Comparison of ENCODE assay signal across 16 cellular contexts in genomic region chr1:226816585-226816984, GRCh38. TPM values are rescaled to one million over a fixed set of nuclear protein-coding genes. Genes with fewer than 3 reads are reported as not detected.
DNase-seq lines count a peak whose midpoint lies in the region; ATAC-seq and TF ChIP-seq lines count a peak whose summit lies in the region.
"Had no signal": no experiment of that assay in that cellular context is flagged by ENCODE, and none has a peak within 500 bp of the region (broad histone marks: within the 10 kb centered on the region; RNA-seq: fewer than 3 reads in every experiment).

No MANE protein-coding gene starts in this region.

- H3K36me3 Mint-ChIP-seq in mesothelial cell of epicardium, result no peaks in the 10 kb centered on the region

- H3K4me3 ChIP-seq in astrocyte of the cerebellum (ENCODE audit: low read depth, low read length), result no peak overlapping the region
- H3K4me3 ChIP-seq: suprapubic skin had no signal

- H3K27ac Mint-ChIP-seq in mesothelial cell of epicardium, result no peak overlapping the region

- H3K9me3 Mint-ChIP-seq in mesothelial cell of epicardium, result peaks cover 4% of the 10 kb centered on the region

- no peak overlapping the region for H3K4me3 Mint-ChIP-seq in mesothelial cell of epicardium

- peaks cover 41% of the 10 kb centered on the region for H3K4me1 Mint-ChIP-seq in mesothelial cell of epicardium

- peak; percentile 77 for DNase-seq in ACHN
- peak; percentile 76 for DNase-seq in HS-5 (ENCODE audit: low read depth)
- DNase-seq in astrocyte of the cerebellum (ENCODE audit: low read depth), result peak; percentile 78
- peak; percentile 96 for DNase-seq in kidney glomerular epithelial cell (lab: John Stamatoyannopoulos, UW)
- no peak for DNase-seq in mesothelial cell of epicardium (ENCODE audit: low spot score in 2 of 2, unreplicated experiment in 2 of 2)
- no peak for DNase-seq in NCI-H1436 (lab: John Stamatoyannopoulos, UW)
- DNase-seq: activated CD4-positive, CD25-positive, alpha-beta regulatory T cell; activated CD8-positive, alpha-beta memory T cell treated with anti-CD3 and anti-CD28 coated beads, Interleukin-2, amount 50 U/mL, for 48 hours; activated naive CD4-positive, alpha-beta T cell treated with anti-CD3 and anti-CD28 coated beads, Interleukin-2, amount 50 U/mL, for 16 hours; DMS 273 treated with DMSO at 0.1 percent for 48 hours; midbrain; NCI-H1105; NCI-H446 had no signal

- TF ChIP-seq CTCF in astrocyte of the cerebellum (IDR thresholded peaks at IDR 0.05; ENCODE audit: low read depth, low read length, missing control alignments), result no peak
- no peak for TF ChIP-seq CTCF in mesothelial cell of epicardium (IDR thresholded peaks at IDR 0.05; ENCODE audit: unreplicated experiment)

- H3K27me3 Mint-ChIP-seq in mesothelial cell of epicardium (ENCODE audit: low read depth), result no peaks in the 10 kb centered on the region

- in situ Hi-C loops in ACHN (cut with HindIII; ENCODE audit: low pct_ligation_motif_present, low pct_unique_long_range_greater_than_20kb, low sequenced_read_pairs) (no loop called here), astrocyte of the cerebellum (cut with HindIII; ENCODE audit: low sequenced_read_pairs) (no loop called here)

- ATAC-seq in GM21717 (IDR thresholded peaks at IDR 0.05; ENCODE audit: unreplicated experiment) (no peak), GM18517 (IDR thresholded peaks at IDR 0.05; ENCODE audit: unreplicated experiment) (no peak)

RNA-seq across cellular contexts. Expression of gene PSEN2, which starts 53.8 kb away (rescaled TPM):
- 12.4 to 14.0 TPM (median 13.4 TPM) in 3 replicates for total RNA-seq in mesothelial cell of epicardium

Comparison
In these comparisons a context has a peak if more than half of its experiments do, and no peak if none do; other contexts are left out.
1. DNase-seq: peak in ACHN (single experiment), HS-5 (single experiment), astrocyte of the cerebellum (single experiment) and kidney glomerular epithelial cell (single experiment); none in mesothelial cell of epicardium (0 of 2) and NCI-H1436 (single experiment).